ENCODE assay signal across 13 cellular contexts in genomic region chr1:36166136-36166535, GRCh38. TPM values are rescaled to one million over a fixed set of nuclear protein-coding genes. Genes with fewer than 3 reads are reported as not detected.
A peak's percentile ranks its signal among the peaks of the same experiment; 100 is the strongest.
DNase-seq lines count a peak whose midpoint lies in the region; ATAC-seq and TF ChIP-seq lines count a peak whose summit lies in the region.
"Had no signal": no experiment of that assay in that cellular context is flagged by ENCODE, and none has a peak within 500 bp of the region (broad histone marks: within the 10 kb centered on the region; RNA-seq: fewer than 3 reads in every experiment).

No MANE protein-coding gene starts in this region.

- TF ChIP-seq CTCF in foreskin keratinocyte (conservative IDR thresholded peaks at IDR 0.05): no peak
- TF ChIP-seq CTCF in glutamatergic neuron (IDR thresholded peaks at IDR 0.05; ENCODE audit: partially characterized antibody, unreplicated experiment): no peak

- H3K27me3 ChIP-seq in foreskin keratinocyte: no peaks in the 10 kb centered on the region
- no peaks in the 10 kb centered on the region for H3K27me3 ChIP-seq in stomach smooth muscle (ENCODE audit: control insufficient read depth in 1 of 2, insufficient read depth in 2 of 2, low read length in 2 of 2)
- H3K27me3 ChIP-seq: tibial nerve had no signal

- H3K27ac Mint-ChIP-seq in activated T-cell treated with anti-CD3 and anti-CD28 coated beads, Interleukin-2, amount 50 U/mL, for 72 hours: peak overlapping the region; percentile 44
- H3K27ac Mint-ChIP-seq in activated T-helper 17 cell treated with anti-CD3 and anti-CD28 coated beads, Interleukin-2, amount 50 U/mL, for 72 hours: peak overlapping the region; percentile 84
- H3K27ac Mint-ChIP-seq in glutamatergic neuron (ENCODE audit: unreplicated experiment): no peak overlapping the region

- peaks cover 60% of the 10 kb centered on the region for H3K4me1 Mint-ChIP-seq in activated T-cell treated with anti-CD3 and anti-CD28 coated beads, Interleukin-2, amount 50 U/mL, for 72 hours (ENCODE audit: low read depth)
- peaks cover 33% of the 10 kb centered on the region for H3K4me1 Mint-ChIP-seq in activated T-helper 17 cell treated with anti-CD3 and anti-CD28 coated beads, Interleukin-2, amount 50 U/mL, for 72 hours
- peaks cover 15% of the 10 kb centered on the region for H3K4me1 Mint-ChIP-seq in glutamatergic neuron (ENCODE audit: low read depth, unreplicated experiment)

- H3K27ac ChIP-seq in foreskin keratinocyte (peak overlapping the region; percentile 97), stomach smooth muscle (ENCODE audit: low read length) (peak overlapping the region; percentile 66)

- no peaks in the 10 kb centered on the region for H3K9me3 ChIP-seq in stomach smooth muscle (ENCODE audit: control insufficient read depth in 2 of 2, low read length in 2 of 2)
- H3K9me3 ChIP-seq: tibial nerve had no signal

- no peak for ATAC-seq in activated T-cell treated with anti-CD3 and anti-CD28 coated beads, Interleukin-2, amount 50 U/mL, for 72 hours (replicated peaks in 1 of 2)
- ATAC-seq in activated T-helper 17 cell treated with anti-CD3 and anti-CD28 coated beads, Interleukin-2, amount 50 U/mL, for 72 hours (replicated peaks): no peak
- ATAC-seq in foreskin keratinocyte (no peak), GM18505 (IDR thresholded peaks at IDR 0.05; ENCODE audit: unreplicated experiment) (no peak)

- H3K4me3 Mint-ChIP-seq in activated T-cell treated with anti-CD3 and anti-CD28 coated beads, Interleukin-2, amount 50 U/mL, for 72 hours: no peak overlapping the region
- H3K4me3 Mint-ChIP-seq in activated T-helper 17 cell treated with anti-CD3 and anti-CD28 coated beads, Interleukin-2, amount 50 U/mL, for 72 hours: no peak overlapping the region
- H3K4me3 Mint-ChIP-seq in glutamatergic neuron (ENCODE audit: unreplicated experiment): no peak overlapping the region

- H3K36me3 ChIP-seq in stomach smooth muscle (ENCODE audit: control insufficient read depth in 2 of 2, insufficient read depth in 2 of 2, low read length in 2 of 2): peaks cover 15 to 19% of the 10 kb centered on the region in 2 donors

- H3K4me1 ChIP-seq in foreskin keratinocyte (peaks cover 57% of the 10 kb centered on the region), stomach smooth muscle (ENCODE audit: control insufficient read depth, insufficient read depth, low read length) (peaks cover 73% of the 10 kb centered on the region)

- TF ChIP-seq POLR2A in GM18505 (IDR thresholded peaks at IDR 0.05; ENCODE audit: borderline replicate concordance, extremely low read depth, insufficient read depth, insufficient read length): no peak

- H3K9me3 Mint-ChIP-seq in activated T-cell treated with anti-CD3 and anti-CD28 coated beads, Interleukin-2, amount 50 U/mL, for 72 hours: no peaks in the 10 kb centered on the region
- H3K9me3 Mint-ChIP-seq in activated T-helper 17 cell treated with anti-CD3 and anti-CD28 coated beads, Interleukin-2, amount 50 U/mL, for 72 hours: no peaks in the 10 kb centered on the region
- peaks cover 4% of the 10 kb centered on the region for H3K9me3 Mint-ChIP-seq in glutamatergic neuron (ENCODE audit: unreplicated experiment)

- no peak overlapping the region for H3K4me3 ChIP-seq in stomach smooth muscle (ENCODE audit: low read length in 2 of 2)
- H3K4me3 ChIP-seq: tibial nerve had no signal

- no peak overlapping the region for H3K9ac ChIP-seq in stomach smooth muscle (ENCODE audit: low read length in 2 of 2)

- H3K27me3 Mint-ChIP-seq in activated T-cell treated with anti-CD3 and anti-CD28 coated beads, Interleukin-2, amount 50 U/mL, for 72 hours (ENCODE audit: low read depth): no peaks in the 10 kb centered on the region
- H3K27me3 Mint-ChIP-seq in activated T-helper 17 cell treated with anti-CD3 and anti-CD28 coated beads, Interleukin-2, amount 50 U/mL, for 72 hours: no peaks in the 10 kb centered on the region
- peaks cover 2% of the 10 kb centered on the region for H3K27me3 Mint-ChIP-seq in glutamatergic neuron (ENCODE audit: unreplicated experiment)

- peaks cover 3 to 11% of the 10 kb centered on the region in 2 donors for H3K36me3 Mint-ChIP-seq in activated T-cell treated with anti-CD3 and anti-CD28 coated beads, Interleukin-2, amount 50 U/mL, for 72 hours (ENCODE audit: insufficient read depth in 2 of 2)
- peaks cover 76% of the 10 kb centered on the region for H3K36me3 Mint-ChIP-seq in activated T-helper 17 cell treated with anti-CD3 and anti-CD28 coated beads, Interleukin-2, amount 50 U/mL, for 72 hours (ENCODE audit: low read depth)
- H3K36me3 Mint-ChIP-seq in glutamatergic neuron (ENCODE audit: unreplicated experiment): no peaks in the 10 kb centered on the region

- no peak for DNase-seq in activated T-cell treated with anti-CD3 and anti-CD28 coated beads, Interleukin-2, amount 50 U/mL, for 72 hours
- no peak for DNase-seq in activated T-cell treated with anti-CD3 and anti-CD28 coated beads, Interleukin-2, amount 50 U/mL, for 1 hour
- DNase-seq in foreskin keratinocyte (no peak), glutamatergic neuron (no peak)
- no peak for DNase-seq in NK-92 treated with Interleukin-12 subunit alpha and Interleukin-12 subunit beta, amount 100 ng/mL, for 24 hours (lab: John Stamatoyannopoulos, UW)
- DNase-seq: activated CD4-positive, CD25-positive, alpha-beta regulatory T cell treated with anti-CD3 and anti-CD28 coated beads, Interleukin-2, amount 50 U/mL, for 72 hours; DND-41; HCEC 1CT; NCI-H526 treated with DMSO at 0.1 percent for 48 hours had no signal

RNA-seq across cellular contexts. Expression of gene MAP7D1, which starts 10.2 kb away (rescaled TPM):
- total RNA-seq in activated T-cell treated with anti-CD3 and anti-CD28 coated beads, Interleukin-2, amount 50 U/mL, for 72 hours: 100 to 1,000 TPM; 131 to 142 TPM
- total RNA-seq in activated T-helper 17 cell treated with anti-CD3 and anti-CD28 coated beads, Interleukin-2, amount 50 U/mL, for 72 hours: 100 to 1,000 TPM in 1 of 2 donors, 10 to 100 TPM in 1; 97.9 to 164 TPM
- total RNA-seq in foreskin keratinocyte (207 and 209 TPM in 2 replicates), glutamatergic neuron (ENCODE audit: unreplicated experiment) (152 TPM)
- polyA plus RNA-seq in foreskin keratinocyte: 259 and 272 TPM in 2 replicates

RNA-seq across cellular contexts. Expression of gene TRAPPC3, which starts 16.9 kb away (rescaled TPM):
- 10 to 100 TPM; 46.2 to 56.2 TPM for total RNA-seq in activated T-cell treated with anti-CD3 and anti-CD28 coated beads, Interleukin-2, amount 50 U/mL, for 72 hours
- total RNA-seq in activated T-helper 17 cell treated with anti-CD3 and anti-CD28 coated beads, Interleukin-2, amount 50 U/mL, for 72 hours: 10 to 100 TPM; 47.8 to 72.6 TPM
- total RNA-seq in foreskin keratinocyte: 115 and 121 TPM in 2 replicates
- 142 and 153 TPM in 2 replicates for polyA plus RNA-seq in foreskin keratinocyte
- total RNA-seq in glutamatergic neuron (ENCODE audit: unreplicated experiment): 30.0 TPM

RNA-seq across cellular contexts. Expression of gene COL8A2, which starts 41.1 kb away (rescaled TPM):
- total RNA-seq in activated T-cell treated with anti-CD3 and anti-CD28 coated beads, Interleukin-2, amount 50 U/mL, for 72 hours: under 1 TPM; 0.07 to 0.09 TPM
- under 1 TPM in 1 of 2 donors, not detected in 1; 0.08 TPM for total RNA-seq in activated T-helper 17 cell treated with anti-CD3 and anti-CD28 coated beads, Interleukin-2, amount 50 U/mL, for 72 hours
- 0.68 and 0.78 TPM in 2 replicates for total RNA-seq in foreskin keratinocyte
- polyA plus RNA-seq in foreskin keratinocyte: 0.27 and 0.41 TPM in 2 replicates
- not detected for total RNA-seq in glutamatergic neuron (ENCODE audit: unreplicated experiment)

RNA-seq across cellular contexts. Expression of gene THRAP3, which starts 58.1 kb away (rescaled TPM):
- 100 to 1,000 TPM; 108 to 110 TPM for total RNA-seq in activated T-cell treated with anti-CD3 and anti-CD28 coated beads, Interleukin-2, amount 50 U/mL, for 72 hours
- total RNA-seq in activated T-helper 17 cell treated with anti-CD3 and anti-CD28 coated beads, Interleukin-2, amount 50 U/mL, for 72 hours: 100 to 1,000 TPM; 115 to 152 TPM
- total RNA-seq in foreskin keratinocyte (108 and 119 TPM in 2 replicates), glutamatergic neuron (ENCODE audit: unreplicated experiment) (119 TPM)
- polyA plus RNA-seq in foreskin keratinocyte: 27.9 and 32.6 TPM in 2 replicates
